Comparison of ENCODE assay signal across 17 cellular contexts in genomic region chr2:60463249-60463648, GRCh38.
A peak's percentile ranks its signal among the peaks of the same experiment; 100 is the strongest.
DNase-seq lines count a peak whose midpoint lies in the region; TF ChIP-seq lines count a peak whose summit lies in the region.
"Had no signal": no experiment of that assay in that cellular context is flagged by ENCODE, and none has a peak within 500 bp of the region (broad histone marks: within the 10 kb centered on the region; RNA-seq: fewer than 3 reads in every experiment).

No MANE protein-coding gene starts in this region.

- H3K27ac ChIP-seq in thyroid gland = no peak overlapping the region
- H3K27ac ChIP-seq: RWPE1 had no signal

- no peak overlapping the region for H3K4me3 Mint-ChIP-seq in chondrocyte (ENCODE audit: unreplicated experiment)
- no peak overlapping the region for H3K4me3 Mint-ChIP-seq in progenitor cell of endocrine pancreas (ENCODE audit: low read depth)
- H3K4me3 Mint-ChIP-seq: activated CD4-positive, alpha-beta memory T cell treated with anti-CD3 and anti-CD28 coated beads for 36 hours; naive thymus-derived CD4-positive, alpha-beta T cell had no signal

- H3K9me3 Mint-ChIP-seq in chondrocyte (ENCODE audit: low read depth) = no peaks in the 10 kb centered on the region
- H3K9me3 Mint-ChIP-seq in progenitor cell of endocrine pancreas (ENCODE audit: low read depth) = no peaks in the 10 kb centered on the region
- H3K9me3 Mint-ChIP-seq: activated CD4-positive, alpha-beta memory T cell treated with anti-CD3 and anti-CD28 coated beads for 36 hours had no signal

- H3K27ac Mint-ChIP-seq in chondrocyte (ENCODE audit: unreplicated experiment) (peak overlapping the region; percentile 91), progenitor cell of endocrine pancreas (no peak overlapping the region)
- H3K27ac Mint-ChIP-seq: activated CD4-positive, alpha-beta memory T cell treated with anti-CD3 and anti-CD28 coated beads for 36 hours; naive thymus-derived CD4-positive, alpha-beta T cell had no signal

- 11 to 18% methylated on average over 6 of the region's 6 CpGs for WGBS in thyroid gland, 2 donors

- no peaks in the 10 kb centered on the region for H3K36me3 ChIP-seq in thyroid gland

- intact Hi-C loops in thyroid gland (cut with DNase I) = no loop called here

- no peaks in the 10 kb centered on the region for H3K9me3 ChIP-seq in thyroid gland
- H3K9me3 ChIP-seq: esophagus muscularis mucosa, spleen had no signal

- no peaks in the 10 kb centered on the region for H3K27me3 ChIP-seq in thyroid gland
- H3K27me3 ChIP-seq: esophagus muscularis mucosa, spleen had no signal

- H3K4me1 Mint-ChIP-seq in chondrocyte (ENCODE audit: low read depth) (peaks cover 18% of the 10 kb centered on the region), progenitor cell of endocrine pancreas (ENCODE audit: low read depth) (peaks cover 28% of the 10 kb centered on the region)

- H3K27me3 Mint-ChIP-seq in chondrocyte (ENCODE audit: low read depth) (no peaks in the 10 kb centered on the region), progenitor cell of endocrine pancreas (no peaks in the 10 kb centered on the region)

- TF ChIP-seq CTCF in chondrocyte (IDR thresholded peaks at IDR 0.05) = no peak
- no peak for TF ChIP-seq CTCF in thyroid gland (IDR thresholded peaks at IDR 0.05)
- no peak for TF ChIP-seq CTCF in progenitor cell of endocrine pancreas (IDR thresholded peaks at IDR 0.05; ENCODE audit: unreplicated experiment)

- H3K4me1 ChIP-seq in thyroid gland = peaks cover 0 to 5% of the 10 kb centered on the region in 2 donors

- no peak overlapping the region for H3K4me3 ChIP-seq in thyroid gland (replicated peaks in 1 of 3)
- H3K4me3 ChIP-seq: esophagus muscularis mucosa, spleen had no signal

- peaks cover 5% of the 10 kb centered on the region for H3K36me3 Mint-ChIP-seq in chondrocyte (ENCODE audit: low read depth)
- H3K36me3 Mint-ChIP-seq in progenitor cell of endocrine pancreas (ENCODE audit: insufficient read depth) = peaks cover 30% of the 10 kb centered on the region
- H3K36me3 Mint-ChIP-seq: activated CD4-positive, alpha-beta memory T cell treated with anti-CD3 and anti-CD28 coated beads for 36 hours had no signal

- DNase-seq in NCI-H82 (lab: John Stamatoyannopoulos, UW) = peak; percentile 61
- DNase-seq in NCI-H82 treated with DMSO at 0.1 percent for 48 hours (lab: John Stamatoyannopoulos, UW; ENCODE audit: unreplicated experiment) = no peak
- DNase-seq in chondrocyte (ENCODE audit: low spot score) = no peak
- DNase-seq in left kidney (ENCODE audit: low read depth, low spot score) = peak; percentile 83
- DNase-seq in thyroid gland = peak; percentile 77 to 86
- no peak for DNase-seq in NCI-H146 treated with DMSO at 0.1 percent for 48 hours (lab: John Stamatoyannopoulos, UW; ENCODE audit: unreplicated experiment)
- no peak for DNase-seq in progenitor cell of endocrine pancreas (ENCODE audit: low spot score, unreplicated experiment)
- DNase-seq in NCI-H1930 (lab: John Stamatoyannopoulos, UW) = no peak
- DNase-seq: ACHN; activated CD4-positive, alpha-beta memory T cell treated with anti-CD3 and anti-CD28 coated beads for 36 hours; cerebellar nuclear complex; islet precursor cell; naive thymus-derived CD4-positive, alpha-beta T cell; spleen; T-helper 9 cell had no signal

- TF ChIP-seq POLR2A in thyroid gland (IDR thresholded peaks at IDR 0.05) = no peak

Comparison
In these comparisons a context has a peak if more than half of its experiments do, and no peak if none do; other contexts are left out.
1. DNase-seq: peak in NCI-H82 (single experiment), left kidney (single experiment) and thyroid gland (2 of 2); none in NCI-H82 treated with DMSO at 0.1 percent for 48 hours (single experiment), chondrocyte (single experiment), NCI-H146 treated with DMSO at 0.1 percent for 48 hours (single experiment), progenitor cell of endocrine pancreas (single experiment) and NCI-H1930 (0 of 2).